10 cellular contexts compared by ENCODE assay signal in the genomic region with DNA sequence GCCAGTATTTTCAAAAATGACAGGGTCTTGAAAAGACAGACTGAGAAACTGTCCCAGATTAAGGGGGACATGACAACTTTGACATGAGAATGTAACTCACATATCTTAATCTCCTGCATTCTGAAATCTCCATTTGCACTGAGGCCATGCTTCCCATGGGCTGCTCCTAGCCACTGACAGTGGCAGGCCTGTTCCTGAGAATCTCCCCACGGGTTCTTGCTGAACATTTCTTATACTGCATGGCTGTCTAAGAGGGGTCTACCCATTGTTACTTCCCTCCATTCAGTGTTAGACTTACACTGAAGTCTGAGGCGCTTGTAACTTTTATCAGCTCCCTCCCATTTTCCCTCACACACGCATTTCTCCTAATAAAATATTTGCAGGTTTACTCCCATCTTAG. TPM values are rescaled to one million over a fixed set of nuclear protein-coding genes. Genes with fewer than 3 reads are reported as not detected.
DNase-seq lines count a peak whose midpoint lies in the region; ATAC-seq and TF ChIP-seq lines count a peak whose summit lies in the region.
"Had no signal": no experiment of that assay in that cellular context is flagged by ENCODE, and none has a peak within 500 bp of the region (broad histone marks: within the 10 kb centered on the region; RNA-seq: fewer than 3 reads in every experiment).

No MANE protein-coding gene starts in this region.

- no peak overlapping the region for H3K9ac ChIP-seq in HUES6 (ENCODE audit: low read length)

- TF ChIP-seq CTCF in Caco-2 (IDR thresholded peaks at IDR 0.05; ENCODE audit: insufficient read depth in 1 of 2, low read depth in 1 of 2, low read length in 1 of 2, severe bottlenecking in 1 of 2, unreplicated experiment in 1 of 2), result no peak

- no peaks in the 10 kb centered on the region for H3K9me3 Mint-ChIP-seq in Caco-2 (ENCODE audit: unreplicated experiment)
- no peaks in the 10 kb centered on the region for H3K9me3 Mint-ChIP-seq in activated CD8-positive, alpha-beta T cell treated with anti-CD3 and anti-CD28 coated beads, Interleukin-2, amount 10 ng/mL, durations not matched to agents 7 days and 5 days (ENCODE audit: insufficient read depth)
- H3K9me3 Mint-ChIP-seq in naive thymus-derived CD8-positive, alpha-beta T cell, result no peaks in the 10 kb centered on the region

- H3K27ac Mint-ChIP-seq in Caco-2 (ENCODE audit: unreplicated experiment), result no peak overlapping the region
- peak overlapping the region; percentile 39 for H3K27ac Mint-ChIP-seq in activated CD8-positive, alpha-beta T cell treated with anti-CD3 and anti-CD28 coated beads, Interleukin-2, amount 10 ng/mL, durations not matched to agents 7 days and 5 days
- peak overlapping the region in 9 of 10 donors; percentile 17 to 89 (median 82) for H3K27ac Mint-ChIP-seq in naive thymus-derived CD8-positive, alpha-beta T cell

- ATAC-seq in activated CD8-positive, alpha-beta T cell treated with anti-CD3 and anti-CD28 coated beads, Interleukin-2, amount 10 ng/mL, durations not matched to agents 7 days and 5 days, result no peak
- no peak for ATAC-seq in naive thymus-derived CD8-positive, alpha-beta T cell
- no peak for ATAC-seq in HG02885 (IDR thresholded peaks at IDR 0.05; ENCODE audit: poor library complexity, unreplicated experiment)

- H3K4me3 Mint-ChIP-seq in Caco-2 (ENCODE audit: unreplicated experiment), result peak overlapping the region; percentile 87
- peak overlapping the region; percentile 86 for H3K4me3 Mint-ChIP-seq in activated CD8-positive, alpha-beta T cell treated with anti-CD3 and anti-CD28 coated beads, Interleukin-2, amount 10 ng/mL, durations not matched to agents 7 days and 5 days
- peak overlapping the region in 7 of 10 donors; percentile 39 to 96 (median 62) for H3K4me3 Mint-ChIP-seq in naive thymus-derived CD8-positive, alpha-beta T cell

- H3K9me3 ChIP-seq in Caco-2 (no peaks in the 10 kb centered on the region), HUES6 (ENCODE audit: control insufficient read depth, insufficient read depth, low read depth, low read length) (no peaks in the 10 kb centered on the region)

- CTCF ChIA-PET in Caco-2 (lab: Charles Lee), result no interaction called here
- CTCF ChIA-PET in activated CD8-positive, alpha-beta T cell treated with anti-CD3 and anti-CD28 coated beads, Interleukin-2, amount 10 ng/mL, durations not matched to agents 7 days and 5 days (lab: Charles Lee), result no interaction called here

- DNase-seq in Caco-2 (no peak), NCI-H748 (lab: John Stamatoyannopoulos, UW; ENCODE audit: unreplicated experiment) (no peak), NCI-H1930 (lab: John Stamatoyannopoulos, UW) (no peak)
- DNase-seq in activated CD8-positive, alpha-beta T cell treated with anti-CD3 and anti-CD28 coated beads, Interleukin-2, amount 10 ng/mL, durations not matched to agents 7 days and 5 days, result no peak
- no peak for DNase-seq in naive thymus-derived CD8-positive, alpha-beta T cell
- DNase-seq: amniotic stem cell; effector memory CD4-positive, alpha-beta T cell; NCI-H1436 had no signal

- no peaks in the 10 kb centered on the region for H3K27me3 Mint-ChIP-seq in Caco-2 (ENCODE audit: insufficient read depth, unreplicated experiment)
- H3K27me3 Mint-ChIP-seq in activated CD8-positive, alpha-beta T cell treated with anti-CD3 and anti-CD28 coated beads, Interleukin-2, amount 10 ng/mL, durations not matched to agents 7 days and 5 days (ENCODE audit: low read depth), result peaks cover 3% of the 10 kb centered on the region
- H3K27me3 Mint-ChIP-seq in naive thymus-derived CD8-positive, alpha-beta T cell, result no peaks in the 10 kb centered on the region

- no peak overlapping the region for H3K27ac ChIP-seq in HUES6 (ENCODE audit: low read depth, low read length)

- no peak overlapping the region for H3K4me3 ChIP-seq in Caco-2 (ENCODE audit: low read depth, low read length)
- H3K4me3 ChIP-seq in HUES6 (ENCODE audit: low read depth, low read length), result peak overlapping the region; percentile 94; the same call in 1 of the 2 replicates

- H3K4me1 Mint-ChIP-seq in Caco-2 (ENCODE audit: low read depth, unreplicated experiment), result no peaks in the 10 kb centered on the region
- peaks cover 43% of the 10 kb centered on the region for H3K4me1 Mint-ChIP-seq in activated CD8-positive, alpha-beta T cell treated with anti-CD3 and anti-CD28 coated beads, Interleukin-2, amount 10 ng/mL, durations not matched to agents 7 days and 5 days (ENCODE audit: low read depth)
- peaks cover 11 to 40% (median 25%) of the 10 kb centered on the region in 4 donors for H3K4me1 Mint-ChIP-seq in naive thymus-derived CD8-positive, alpha-beta T cell

- POLR2A ChIA-PET in Caco-2 (lab: Charles Lee), result no interaction called here
- POLR2A ChIA-PET in activated CD8-positive, alpha-beta T cell treated with anti-CD3 and anti-CD28 coated beads, Interleukin-2, amount 10 ng/mL, durations not matched to agents 7 days and 5 days (lab: Charles Lee), result interaction anchor here (1.2 kb wide), 1 partner anchor 79 kb away, joined by 4 read pairs; a partner anchor contains a TSS
- POLR2A ChIA-PET in naive thymus-derived CD8-positive, alpha-beta T cell (lab: Charles Lee), result interaction anchor here (1.5 kb wide), 1 partner anchor 78 kb away, joined by 7 read pairs; a partner anchor contains a TSS

- H3K27me3 ChIP-seq in Caco-2 (replicated peaks; ENCODE audit: control insufficient read depth, insufficient read depth, low read length) (no peaks in the 10 kb centered on the region; the same call in 1 of the 2 replicates), HUES6 (ENCODE audit: control insufficient read depth, insufficient read depth, low read length) (peaks cover 28% of the 10 kb centered on the region)

- H3K4me1 ChIP-seq in Caco-2, result peaks cover 11% of the 10 kb centered on the region
- peaks cover 7% of the 10 kb centered on the region; the same call in 1 of the 2 replicates for H3K4me1 ChIP-seq in HUES6 (ENCODE audit: control insufficient read depth, insufficient read depth, low read length)

- H3K36me3 Mint-ChIP-seq in Caco-2 (ENCODE audit: insufficient read depth, unreplicated experiment), result peaks cover 42% of the 10 kb centered on the region
- H3K36me3 Mint-ChIP-seq in activated CD8-positive, alpha-beta T cell treated with anti-CD3 and anti-CD28 coated beads, Interleukin-2, amount 10 ng/mL, durations not matched to agents 7 days and 5 days (ENCODE audit: low read depth), result peaks cover 28% of the 10 kb centered on the region
- H3K36me3 Mint-ChIP-seq in naive thymus-derived CD8-positive, alpha-beta T cell, result peaks cover 0 to 23% (median 3%) of the 10 kb centered on the region in 3 donors

- BruUV-seq in Caco-2 (replicated peaks; lab: Mats Ljungman, UMichigan), result no TSS peak

- intact Hi-C loops in Caco-2 (cut with micrococcal nuclease; ENCODE audit: unreplicated experiment), result loop anchor here (5.0 kb wide), 1 partner anchor 119 kb away; a partner anchor contains a TSS

- H3K36me3 ChIP-seq in Caco-2 (ENCODE audit: control insufficient read depth, insufficient read depth, low read length), result no peaks in the 10 kb centered on the region
- H3K36me3 ChIP-seq in HUES6 (ENCODE audit: control insufficient read depth, insufficient read depth, low read length), result peaks cover 20% of the 10 kb centered on the region

RNA-seq across cellular contexts. Expression of a gene that starts 1.5 kb away (rescaled TPM):
- 36.3 and 37.2 TPM in 2 replicates for total RNA-seq in Caco-2 (2022)
- total RNA-seq in activated CD8-positive, alpha-beta T cell treated with anti-CD3 and anti-CD28 coated beads, Interleukin-2, amount 10 ng/mL, durations not matched to agents 7 days and 5 days, result 10 to 100 TPM; 30.6 to 32.3 TPM
- 10 to 100 TPM; 14.9 to 17.8 TPM for total RNA-seq in naive thymus-derived CD8-positive, alpha-beta T cell
- 1 to 10 TPM; 1.1 to 2.0 (median 1.9) TPM for polyA plus RNA-seq in naive thymus-derived CD8-positive, alpha-beta T cell
